Comparison of ENCODE assay signal across 9 cellular contexts in the genomic region with DNA sequence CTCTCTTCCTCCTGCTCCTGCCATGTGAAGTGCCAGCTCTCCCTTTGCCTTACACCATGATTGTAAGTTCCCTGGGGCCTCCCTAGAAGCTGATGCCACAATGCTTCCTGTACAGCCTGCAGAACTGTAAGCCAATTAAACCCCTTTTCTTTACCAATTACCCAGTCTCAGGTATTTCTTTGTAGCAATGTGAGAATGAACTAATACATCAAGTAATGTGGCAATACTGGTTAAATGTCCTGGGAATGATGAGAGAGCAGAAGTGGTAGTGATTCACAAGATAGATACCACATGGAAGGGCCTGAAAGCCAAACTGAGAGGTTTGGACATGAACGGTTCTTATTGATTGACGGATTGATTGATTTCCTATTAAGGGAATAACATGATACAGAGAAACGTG.
"Had no signal": no experiment of that assay in that cellular context is flagged by ENCODE, and none has a peak within 500 bp of the region (broad histone marks: within the 10 kb centered on the region; RNA-seq: fewer than 3 reads in every experiment).

No MANE protein-coding gene starts in this region.

- DNase-seq: H9, HCEC 1CT, IMR-90, KG1 had no signal

- FAIRE-seq: H1, H54, HTR-8/SVneo, K562 had no signal

- ATAC-seq: GM23338, K562 had no signal

- H3K4me3 ChIP-seq: GM23338, K562 had no signal
